Comparison of ENCODE assay signal across 2 cellular contexts in the genomic region with DNA sequence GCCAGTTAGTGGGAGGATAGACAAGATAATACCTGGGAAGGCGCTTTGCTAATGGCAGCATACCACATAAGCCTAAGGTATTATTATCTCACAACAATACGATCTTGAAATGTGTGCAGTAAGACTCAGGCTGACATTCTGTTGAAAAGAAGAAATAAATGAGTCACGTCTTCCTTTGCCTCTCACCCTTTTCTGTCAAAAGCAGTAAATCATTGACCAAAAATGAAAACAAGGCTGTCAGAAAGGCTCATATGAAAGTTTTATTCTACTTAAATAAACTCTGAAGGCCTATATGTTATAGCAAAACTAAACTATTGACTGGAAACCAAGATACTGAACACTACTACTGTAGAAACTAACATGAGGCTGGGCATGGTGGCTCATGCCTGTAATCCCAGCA.
TF ChIP-seq lines count a peak whose summit lies in the region.

No MANE protein-coding gene starts in this region.

TF ChIP-seq in GM12891, 5 proteins besides CTCF, POLR2A, EP300 and RAD21:
- no peak for TF ChIP-seq TAF1 (IDR thresholded peaks at IDR 0.05; ENCODE audit: low read depth, low read length)
- no peak for TF ChIP-seq PAX5 (IDR thresholded peaks at IDR 0.05; ENCODE audit: insufficient read depth, low read length, severe bottlenecking)
- no peak for TF ChIP-seq POU2F2 (IDR thresholded peaks at IDR 0.05; ENCODE audit: low read depth, low read length)
- TF ChIP-seq SPI1 (IDR thresholded peaks at IDR 0.05; ENCODE audit: low read depth, low read length): no peak
- TF ChIP-seq POLR2AphosphoS5 (IDR thresholded peaks at IDR 0.05; ENCODE audit: low read depth, low read length): no peak
TF ChIP-seq in GM12891: peak in this region for 0.

TF ChIP-seq in H1, 55 proteins besides CTCF, POLR2A, EP300 and RAD21:
- TF ChIP-seq, protein P1, sequence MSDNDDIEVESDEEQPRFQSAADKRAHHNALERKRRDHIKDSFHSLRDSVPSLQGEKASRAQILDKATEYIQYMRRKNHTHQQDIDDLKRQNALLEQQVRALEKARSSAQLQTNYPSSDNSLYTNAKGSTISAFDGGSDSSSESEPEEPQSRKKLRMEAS (IDR thresholded peaks at IDR 0.05): no peak
